ENCODE assay signal across 8 cellular contexts in genomic region chr4:168923526-168924194, GRCh38.
DNase-seq lines count a peak whose midpoint lies in the region; ATAC-seq and TF ChIP-seq lines count a peak whose summit lies in the region.

No MANE protein-coding gene starts in this region.

- H3K36me3 ChIP-seq in adipocyte (ENCODE audit: control insufficient read depth, insufficient read depth, low read length, severe bottlenecking) (peaks cover 85% of the 10 kb centered on the region), right atrium auricular region (peaks cover 95% of the 10 kb centered on the region)

- H3K9me3 ChIP-seq in adipocyte (ENCODE audit: control insufficient read depth, low read length) (no peaks in the 10 kb centered on the region), right atrium auricular region (no peaks in the 10 kb centered on the region)

- intact Hi-C loops in sciatic nerve (cut with DNase I), result no loop called here

- TF ChIP-seq CTCF in GM12865 (IDR thresholded peaks at IDR 0.05; ENCODE audit: insufficient read depth, low read depth, low read length, missing control alignments), result peak; percentile 72
- peak; percentile 72 to 78 for TF ChIP-seq CTCF in right atrium auricular region (IDR thresholded peaks at IDR 0.05)

- no peak overlapping the region for H3K4me3 ChIP-seq in GM12865 (ENCODE audit: low read depth, low read length)
- H3K4me3 ChIP-seq in adipocyte (ENCODE audit: low read length), result no peak overlapping the region
- no peak overlapping the region for H3K4me3 ChIP-seq in right atrium auricular region

- DNase-seq in GM12865 (ENCODE audit: low read depth) (peak; percentile 76), NCI-H1092 treated with DMSO at 0.1 percent for 48 hours (lab: John Stamatoyannopoulos, UW) (peak; percentile 81), adipocyte (ENCODE audit: low read depth) (peak; percentile 87), right atrium auricular region (ENCODE audit: low spot score) (no peak), sciatic nerve (ENCODE audit: low spot score) (peak; percentile 67)

- H3K27me3 ChIP-seq in adipocyte (replicated peaks; ENCODE audit: control insufficient read depth, insufficient read depth, low read length), result no peaks in the 10 kb centered on the region
- no peaks in the 10 kb centered on the region for H3K27me3 ChIP-seq in right atrium auricular region

- no peak overlapping the region for H3K9ac ChIP-seq in adipocyte (ENCODE audit: low read length)

- H3K4me1 ChIP-seq in adipocyte (ENCODE audit: control insufficient read depth, insufficient read depth, low read length) (no peaks in the 10 kb centered on the region), right atrium auricular region (peaks cover 0 to 4% of the 10 kb centered on the region in 2 donors)

- H3K27ac ChIP-seq in right atrium auricular region, result no peak overlapping the region

- ATAC-seq in HG02623 (IDR thresholded peaks at IDR 0.05; ENCODE audit: unreplicated experiment), result peak; percentile 73
- ATAC-seq in SK-N-SH treated with all-trans-retinoic acid at 6 μM for 48 hours, result peak; percentile 62
- peak; percentile 80 for ATAC-seq in sciatic nerve
- no peak for ATAC-seq in HG03521 (IDR thresholded peaks at IDR 0.05; ENCODE audit: unreplicated experiment)

TF ChIP-seq in SK-N-SH treated with all-trans-retinoic acid at 6 μM for 48 hours, 23 proteins besides CTCF, POLR2A, EP300 and RAD21:
- no peak for TF ChIP-seq BACH2 (CRISPR knock-in tag; IDR thresholded peaks at IDR 0.05; ENCODE audit: borderline replicate concordance)
- no peak for TF ChIP-seq OSR1 (CRISPR knock-in tag; IDR thresholded peaks at IDR 0.05)
- TF ChIP-seq CSRNP3 (CRISPR knock-in tag; IDR thresholded peaks at IDR 0.05), result no peak
- no peak for TF ChIP-seq CSDC2 (CRISPR knock-in tag; IDR thresholded peaks at IDR 0.05)
- TF ChIP-seq, protein P1, sequence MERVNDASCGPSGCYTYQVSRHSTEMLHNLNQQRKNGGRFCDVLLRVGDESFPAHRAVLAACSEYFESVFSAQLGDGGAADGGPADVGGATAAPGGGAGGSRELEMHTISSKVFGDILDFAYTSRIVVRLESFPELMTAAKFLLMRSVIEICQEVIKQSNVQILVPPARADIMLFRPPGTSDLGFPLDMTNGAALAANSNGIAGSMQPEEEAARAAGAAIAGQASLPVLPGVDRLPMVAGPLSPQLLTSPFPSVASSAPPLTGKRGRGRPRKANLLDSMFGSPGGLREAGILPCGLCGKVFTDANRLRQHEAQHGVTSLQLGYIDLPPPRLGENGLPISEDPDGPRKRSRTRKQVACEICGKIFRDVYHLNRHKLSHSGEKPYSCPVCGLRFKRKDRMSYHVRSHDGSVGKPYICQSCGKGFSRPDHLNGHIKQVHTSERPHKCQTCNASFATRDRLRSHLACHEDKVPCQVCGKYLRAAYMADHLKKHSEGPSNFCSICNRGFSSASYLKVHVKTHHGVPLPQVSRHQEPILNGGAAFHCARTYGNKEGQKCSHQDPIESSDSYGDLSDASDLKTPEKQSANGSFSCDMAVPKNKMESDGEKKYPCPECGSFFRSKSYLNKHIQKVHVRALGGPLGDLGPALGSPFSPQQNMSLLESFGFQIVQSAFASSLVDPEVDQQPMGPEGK (CRISPR knock-in tag; IDR thresholded peaks at IDR 0.05; ENCODE audit: borderline replicate concordance), result no peak
- TF ChIP-seq TSHZ2 (CRISPR knock-in tag; IDR thresholded peaks at IDR 0.05), result peak; percentile 82; the same call in 1 of the 2 replicates
- TF ChIP-seq ZNF70 (CRISPR knock-in tag; IDR thresholded peaks at IDR 0.05), result peak; percentile 63
- TF ChIP-seq, protein P2, sequence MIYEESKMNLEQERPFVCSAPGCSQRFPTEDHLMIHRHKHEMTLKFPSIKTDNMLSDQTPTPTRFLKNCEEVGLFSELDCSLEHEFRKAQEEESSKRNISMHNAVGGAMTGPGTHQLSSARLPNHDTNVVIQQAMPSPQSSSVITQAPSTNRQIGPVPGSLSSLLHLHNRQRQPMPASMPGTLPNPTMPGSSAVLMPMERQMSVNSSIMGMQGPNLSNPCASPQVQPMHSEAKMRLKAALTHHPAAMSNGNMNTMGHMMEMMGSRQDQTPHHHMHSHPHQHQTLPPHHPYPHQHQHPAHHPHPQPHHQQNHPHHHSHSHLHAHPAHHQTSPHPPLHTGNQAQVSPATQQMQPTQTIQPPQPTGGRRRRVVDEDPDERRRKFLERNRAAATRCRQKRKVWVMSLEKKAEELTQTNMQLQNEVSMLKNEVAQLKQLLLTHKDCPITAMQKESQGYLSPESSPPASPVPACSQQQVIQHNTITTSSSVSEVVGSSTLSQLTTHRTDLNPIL (CRISPR knock-in tag; IDR thresholded peaks at IDR 0.05; ENCODE audit: low read depth), result no peak
- no peak for TF ChIP-seq ZNF565 (CRISPR knock-in tag; conservative IDR thresholded peaks at IDR 0.05; ENCODE audit: low read depth)
- TF ChIP-seq GLIS3 (CRISPR knock-in tag; IDR thresholded peaks at IDR 0.05), result no peak
- peak; percentile 91 for TF ChIP-seq TCF4 (CRISPR knock-in tag; IDR thresholded peaks at IDR 0.05; ENCODE audit: borderline replicate concordance)
- TF ChIP-seq SNAI2 (CRISPR knock-in tag; IDR thresholded peaks at IDR 0.05), result no peak
- no peak for TF ChIP-seq TOX (CRISPR knock-in tag; IDR thresholded peaks at IDR 0.05; ENCODE audit: borderline replicate concordance)
